Comparison of ENCODE assay signal across 8 cellular contexts in genomic region chr1:229557913-229558414, GRCh38. TPM values are rescaled to one million over a fixed set of nuclear protein-coding genes. Genes with fewer than 3 reads are reported as not detected.
DNase-seq lines count a peak whose midpoint lies in the region; ATAC-seq and FAIRE-seq lines count a peak whose summit lies in the region.

No MANE protein-coding gene starts in this region.

- H3K27me3 ChIP-seq in small intestine (ENCODE audit: control insufficient read depth in 2 of 2, insufficient read depth in 2 of 2, low read length in 2 of 2) = no peaks in the 10 kb centered on the region

- peak overlapping the region; percentile 83 to 95 (median 90) for H3K4me3 Mint-ChIP-seq in immature natural killer cell

- H3K4me1 ChIP-seq in small intestine (ENCODE audit: control insufficient read depth in 2 of 2, insufficient read depth in 1 of 2, low read depth in 1 of 2, low read length in 1 of 2) = peaks cover 4 to 8% of the 10 kb centered on the region in 2 donors

- H3K36me3 Mint-ChIP-seq in immature natural killer cell = no peaks in the 10 kb centered on the region

- peak overlapping the region; percentile 84 to 94 for H3K4me3 ChIP-seq in small intestine (ENCODE audit: low read depth in 1 of 2, low read length in 2 of 2)

- H3K27ac Mint-ChIP-seq in immature natural killer cell = peak overlapping the region; percentile 80 to 93 (median 86)

- H3K27ac ChIP-seq in small intestine (ENCODE audit: low read depth in 1 of 2, low read length in 1 of 2) = peak overlapping the region; percentile 89 to 96

- DNase-seq in COR-L47 (lab: John Stamatoyannopoulos, UW) (peak; percentile 29), T-helper 9 cell (peak; percentile 13), T47D (ENCODE audit: low read depth in 1 of 2, low spot score in 1 of 2) (peak; percentile 45 to 67), immature natural killer cell (peak; percentile 28 to 33 (median 28)), small intestine (peak; percentile 37), NCI-H1048 (lab: John Stamatoyannopoulos, UW) (no peak)

- in situ Hi-C loops in T47D (cut with HindIII; ENCODE audit: low pct_unique_long_range_greater_than_20kb, low sequenced_read_pairs) = no loop called here

- WGBS in small intestine, 3 donors = 0% methylated on average over 35 to 59 of the region's 59 CpGs

- H3K9me3 ChIP-seq in small intestine (ENCODE audit: control insufficient read depth, low read depth) = no peaks in the 10 kb centered on the region

- no peak for FAIRE-seq in small intestine (lab: Jason Lieb, UNC)

- H3K36me3 ChIP-seq in small intestine (ENCODE audit: control insufficient read depth in 2 of 2, insufficient read depth in 2 of 2, low read length in 2 of 2) = no peaks in the 10 kb centered on the region

- ATAC-seq in GM19438 (IDR thresholded peaks at IDR 0.05; ENCODE audit: low read depth, unreplicated experiment) (peak; percentile 32), HG03460 (IDR thresholded peaks at IDR 0.05; ENCODE audit: unreplicated experiment) (peak; percentile 41)

- H3K4me1 Mint-ChIP-seq in immature natural killer cell = peaks cover 43 to 59% of the 10 kb centered on the region in 2 donors

- H3K27me3 Mint-ChIP-seq in immature natural killer cell (ENCODE audit: low read depth in 3 of 3) = peaks cover 3 to 4% (median 3%) of the 10 kb centered on the region in 3 donors

- H3K9me3 Mint-ChIP-seq in immature natural killer cell = peaks cover 0 to 2% (median 0%) of the 10 kb centered on the region in 6 donors

RNA-seq across cellular contexts. Expression of gene ABCB10, which starts 0.5 kb away (rescaled TPM):
- 10 to 100 TPM in 2 of 3 donors, 1 to 10 TPM in 1; 6.3 to 13.6 (median 13.1) TPM for polyA plus RNA-seq in immature natural killer cell
- 10 to 100 TPM in 2 of 3 donors, 1 to 10 TPM in 1; 7.8 to 11.4 (median 11.2) TPM for polyA plus RNA-seq in small intestine

RNA-seq across cellular contexts. Expression of gene NUP133, which starts 49.8 kb away (rescaled TPM):
- polyA plus RNA-seq in immature natural killer cell (10 to 100 TPM; 17.5 to 20.0 (median 18.5) TPM), small intestine (10 to 100 TPM in 1 of 3 donors, 1 to 10 TPM in 2; 7.4 to 14.0 (median 9.5) TPM)
